33 cellular contexts compared by ENCODE assay signal in genomic region chr2:125490308-125490707, GRCh38.
"Had no signal": no experiment of that assay in that cellular context is flagged by ENCODE, and none has a peak within 500 bp of the region (broad histone marks: within the 10 kb centered on the region; RNA-seq: fewer than 3 reads in every experiment).

No MANE protein-coding gene starts in this region.

- H3K27ac ChIP-seq: adrenal gland, ascending aorta, body of pancreas, brain microvascular endothelial cell, breast epithelium, cardiac muscle cell had no signal

- DNase-seq: activated effector memory CD4-positive, alpha-beta T cell treated with anti-CD3 and anti-CD28 coated beads, Interleukin-2, amount 50 U/mL, for 16 hours; activated effector memory CD4-positive, alpha-beta T cell treated with Interleukin-2 at 50 U/mL for 16 hours; activated gamma-delta T cell; activated gamma-delta T cell treated with Interleukin-2 at 50 U/mL for 16 hours; activated naive CD4-positive, alpha-beta T cell; activated naive CD4-positive, alpha-beta T cell treated with anti-CD3 and anti-CD28 coated beads for 36 hours; activated naive CD4-positive, alpha-beta T cell treated with anti-CD3 and anti-CD28 coated beads, Interleukin-2, amount 10 ng/mL, durations not matched to agents 7 days and 5 days; activated naive CD4-positive, alpha-beta T cell treated with anti-CD3 and anti-CD28 coated beads, Interleukin-2, amount 50 U/mL, for 16 hours; activated naive CD4-positive, alpha-beta T cell treated with Interleukin-2 at 50 U/mL for 16 hours; activated naive CD8-positive, alpha-beta T cell treated with anti-CD3 and anti-CD28 coated beads for 36 hours; activated naive CD8-positive, alpha-beta T cell treated with anti-CD3 and anti-CD28 coated beads, Interleukin-2, amount 10 ng/mL, durations not matched to agents 7 days and 5 days; activated naive CD8-positive, alpha-beta T cell treated with anti-CD3 and anti-CD28 coated beads, Interleukin-2, amount 50 U/mL, for 24 hours; activated T-cell treated with anti-CD3 and anti-CD28 coated beads, Interleukin-2, amount 50 U/mL, for 24 hours; activated T-cell treated with anti-CD3 and anti-CD28 coated beads, Interleukin-2, amount 50 U/mL, for 4 hours; activated T-cell treated with anti-CD3 and anti-CD28 coated beads, Interleukin-2, amount 50 U/mL, for 48 hours; activated T-cell treated with anti-CD3 and anti-CD28 coated beads, Interleukin-2, amount 50 U/mL, for 72 hours; adrenal gland; amniotic stem cell; amygdala; anterior cingulate cortex; aorta; body of pancreas; brain microvascular endothelial cell; caudate nucleus; central memory CD4-positive, alpha-beta T cell; cerebellar nuclear complex had no signal

- H3K4me3 ChIP-seq: adrenal gland, ascending aorta, body of pancreas, breast epithelium, cardiac muscle cell had no signal

- ATAC-seq: activated naive CD4-positive, alpha-beta T cell treated with anti-CD3 and anti-CD28 coated beads, Interleukin-2, amount 50 U/mL, for 72 hours; activated naive CD8-positive, alpha-beta T cell treated with anti-CD3 and anti-CD28 coated beads, Interleukin-2, amount 50 U/mL, for 24 hours; activated T-cell treated with anti-CD3 and anti-CD28 coated beads, Interleukin-2, amount 50 U/mL, for 4 hours; activated T-cell treated with anti-CD3 and anti-CD28 coated beads, Interleukin-2, amount 50 U/mL, for 72 hours; activated T-helper 17 cell treated with anti-CD3 and anti-CD28 coated beads, Interleukin-2, amount 50 U/mL, for 72 hours; body of pancreas had no signal

- FAIRE-seq: astrocyte, bronchial epithelial cell had no signal

- H3K36me3 ChIP-seq: adrenal gland, ascending aorta, brain microvascular endothelial cell, breast epithelium, cardiac muscle cell had no signal

- H3K4me1 ChIP-seq: adrenal gland, ascending aorta, body of pancreas, breast epithelium had no signal

- H3K27me3 ChIP-seq: adrenal gland, ascending aorta, body of pancreas, brain microvascular endothelial cell, breast epithelium, cardiac muscle cell had no signal

- H3K9me3 ChIP-seq: ascending aorta, body of pancreas had no signal
